Comparison of ENCODE assay signal across 1 cellular context in the genomic region with DNA sequence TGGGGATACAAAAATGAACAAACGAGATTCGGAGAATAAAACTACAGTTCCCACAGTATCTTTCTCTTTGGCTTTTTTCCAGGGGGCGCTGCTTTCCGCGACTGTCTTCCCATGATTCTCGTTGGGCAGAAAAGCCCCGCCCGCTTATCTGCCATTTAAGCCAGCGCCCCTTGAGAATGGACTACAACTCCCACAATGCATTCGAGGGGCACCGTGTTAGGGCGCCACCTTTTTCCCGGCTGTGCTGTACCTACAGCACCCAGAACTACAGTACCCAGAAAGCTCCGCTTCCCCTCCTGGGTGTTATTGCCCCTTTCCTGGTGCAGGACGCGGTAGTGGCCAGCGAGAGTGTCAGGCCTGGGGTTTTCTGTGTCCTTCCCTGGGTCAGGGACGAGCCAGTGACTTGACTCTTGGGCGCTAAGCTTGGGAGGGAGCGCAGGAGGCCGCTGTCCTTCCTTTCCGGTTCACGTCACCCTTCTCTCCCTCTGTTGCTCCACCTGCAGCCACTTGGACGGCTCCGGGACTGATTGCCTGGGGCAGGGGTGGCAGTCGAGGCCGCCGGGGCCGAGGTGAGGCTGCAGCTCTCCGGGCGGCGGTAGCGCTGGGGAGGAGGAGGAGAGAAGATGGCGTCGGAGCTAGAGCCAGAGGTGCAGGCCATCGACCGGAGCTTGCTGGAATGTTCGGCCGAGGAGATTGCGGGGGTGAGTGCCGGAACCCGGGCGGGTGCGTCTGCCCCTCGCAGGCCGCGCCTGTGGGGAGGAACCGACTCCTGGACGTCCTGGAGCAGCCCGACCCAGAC.
A peak's percentile ranks its signal among the peaks of the same experiment; 100 is the strongest.
TF ChIP-seq lines count a peak whose summit lies in the region.

A gene (plus strand): TSS at position 333 of the 799 bp plus-strand sequence. CDS start 291 bp downstream, at position 624.

TF ChIP-seq in HepG2, 621 proteins besides CTCF, POLR2A, EP300 and RAD21 (continued from another document and continues in another):
- TF ChIP-seq, protein P1, sequence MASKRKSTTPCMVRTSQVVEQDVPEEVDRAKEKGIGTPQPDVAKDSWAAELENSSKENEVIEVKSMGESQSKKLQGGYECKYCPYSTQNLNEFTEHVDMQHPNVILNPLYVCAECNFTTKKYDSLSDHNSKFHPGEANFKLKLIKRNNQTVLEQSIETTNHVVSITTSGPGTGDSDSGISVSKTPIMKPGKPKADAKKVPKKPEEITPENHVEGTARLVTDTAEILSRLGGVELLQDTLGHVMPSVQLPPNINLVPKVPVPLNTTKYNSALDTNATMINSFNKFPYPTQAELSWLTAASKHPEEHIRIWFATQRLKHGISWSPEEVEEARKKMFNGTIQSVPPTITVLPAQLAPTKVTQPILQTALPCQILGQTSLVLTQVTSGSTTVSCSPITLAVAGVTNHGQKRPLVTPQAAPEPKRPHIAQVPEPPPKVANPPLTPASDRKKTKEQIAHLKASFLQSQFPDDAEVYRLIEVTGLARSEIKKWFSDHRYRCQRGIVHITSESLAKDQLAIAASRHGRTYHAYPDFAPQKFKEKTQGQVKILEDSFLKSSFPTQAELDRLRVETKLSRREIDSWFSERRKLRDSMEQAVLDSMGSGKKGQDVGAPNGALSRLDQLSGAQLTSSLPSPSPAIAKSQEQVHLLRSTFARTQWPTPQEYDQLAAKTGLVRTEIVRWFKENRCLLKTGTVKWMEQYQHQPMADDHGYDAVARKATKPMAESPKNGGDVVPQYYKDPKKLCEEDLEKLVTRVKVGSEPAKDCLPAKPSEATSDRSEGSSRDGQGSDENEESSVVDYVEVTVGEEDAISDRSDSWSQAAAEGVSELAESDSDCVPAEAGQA (IDR thresholded peaks at IDR 0.05; ENCODE audit: low read depth): peak; percentile 88
- TF ChIP-seq, protein P1 (CRISPR knock-in tag; IDR thresholded peaks at IDR 0.05; ENCODE audit: borderline replicate concordance): 0 out of 2 replicates have a peak, but pooled peaks have one; percentile 21
- peak; percentile 95 for TF ChIP-seq FOXC1 (CRISPR knock-in tag; IDR thresholded peaks at IDR 0.05; ENCODE audit: borderline replicate concordance)
- peak; percentile 38; the same call in 1 of the 2 replicates for TF ChIP-seq JUNB (CRISPR knock-in tag; IDR thresholded peaks at IDR 0.05; ENCODE audit: borderline replicate concordance)
- TF ChIP-seq PHF8 (CRISPR knock-in tag; IDR thresholded peaks at IDR 0.05): peak; percentile 99
- peak; percentile 79 for TF ChIP-seq NFE2L1 (CRISPR knock-in tag; IDR thresholded peaks at IDR 0.05; ENCODE audit: borderline replicate concordance)
- TF ChIP-seq GATAD2A (CRISPR knock-in tag; IDR thresholded peaks at IDR 0.05): peak; percentile 75
- peak; percentile 29 for TF ChIP-seq CCDC6 (CRISPR knock-in tag; IDR thresholded peaks at IDR 0.05)
- peak; percentile 74 for TF ChIP-seq ZMAT3 (CRISPR knock-in tag; conservative IDR thresholded peaks at IDR 0.05)
- no peak for TF ChIP-seq ZNF674 (CRISPR knock-in tag; IDR thresholded peaks at IDR 0.05; ENCODE audit: low read depth)
- TF ChIP-seq ERF (CRISPR knock-in tag; IDR thresholded peaks at IDR 0.05): peak; percentile 98
- peak; percentile 75; the same call in 1 of the 2 replicates for TF ChIP-seq RNF2 (conservative IDR thresholded peaks at IDR 0.05; ENCODE audit: low read depth)
- TF ChIP-seq ARNT2 (CRISPR knock-in tag; IDR thresholded peaks at IDR 0.05; ENCODE audit: low read depth): no peak; the same call in 1 of the 2 replicates
- TF ChIP-seq POLR2G (IDR thresholded peaks at IDR 0.05; ENCODE audit: low read depth, low read length): peak; percentile 97
- TF ChIP-seq, protein P2, sequence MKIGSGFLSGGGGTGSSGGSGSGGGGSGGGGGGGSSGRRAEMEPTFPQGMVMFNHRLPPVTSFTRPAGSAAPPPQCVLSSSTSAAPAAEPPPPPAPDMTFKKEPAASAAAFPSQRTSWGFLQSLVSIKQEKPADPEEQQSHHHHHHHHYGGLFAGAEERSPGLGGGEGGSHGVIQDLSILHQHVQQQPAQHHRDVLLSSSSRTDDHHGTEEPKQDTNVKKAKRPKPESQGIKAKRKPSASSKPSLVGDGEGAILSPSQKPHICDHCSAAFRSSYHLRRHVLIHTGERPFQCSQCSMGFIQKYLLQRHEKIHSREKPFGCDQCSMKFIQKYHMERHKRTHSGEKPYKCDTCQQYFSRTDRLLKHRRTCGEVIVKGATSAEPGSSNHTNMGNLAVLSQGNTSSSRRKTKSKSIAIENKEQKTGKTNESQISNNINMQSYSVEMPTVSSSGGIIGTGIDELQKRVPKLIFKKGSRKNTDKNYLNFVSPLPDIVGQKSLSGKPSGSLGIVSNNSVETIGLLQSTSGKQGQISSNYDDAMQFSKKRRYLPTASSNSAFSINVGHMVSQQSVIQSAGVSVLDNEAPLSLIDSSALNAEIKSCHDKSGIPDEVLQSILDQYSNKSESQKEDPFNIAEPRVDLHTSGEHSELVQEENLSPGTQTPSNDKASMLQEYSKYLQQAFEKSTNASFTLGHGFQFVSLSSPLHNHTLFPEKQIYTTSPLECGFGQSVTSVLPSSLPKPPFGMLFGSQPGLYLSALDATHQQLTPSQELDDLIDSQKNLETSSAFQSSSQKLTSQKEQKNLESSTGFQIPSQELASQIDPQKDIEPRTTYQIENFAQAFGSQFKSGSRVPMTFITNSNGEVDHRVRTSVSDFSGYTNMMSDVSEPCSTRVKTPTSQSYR (CRISPR knock-in tag; IDR thresholded peaks at IDR 0.05; ENCODE audit: borderline replicate concordance): no peak
- peak; percentile 87; the same call in 1 of the 2 replicates for TF ChIP-seq ZC3H13 (CRISPR knock-in tag; IDR thresholded peaks at IDR 0.05)
- peak; percentile 89 for TF ChIP-seq SUZ12 (IDR thresholded peaks at IDR 0.05; ENCODE audit: low read depth, low read length)
- TF ChIP-seq, protein P3, sequence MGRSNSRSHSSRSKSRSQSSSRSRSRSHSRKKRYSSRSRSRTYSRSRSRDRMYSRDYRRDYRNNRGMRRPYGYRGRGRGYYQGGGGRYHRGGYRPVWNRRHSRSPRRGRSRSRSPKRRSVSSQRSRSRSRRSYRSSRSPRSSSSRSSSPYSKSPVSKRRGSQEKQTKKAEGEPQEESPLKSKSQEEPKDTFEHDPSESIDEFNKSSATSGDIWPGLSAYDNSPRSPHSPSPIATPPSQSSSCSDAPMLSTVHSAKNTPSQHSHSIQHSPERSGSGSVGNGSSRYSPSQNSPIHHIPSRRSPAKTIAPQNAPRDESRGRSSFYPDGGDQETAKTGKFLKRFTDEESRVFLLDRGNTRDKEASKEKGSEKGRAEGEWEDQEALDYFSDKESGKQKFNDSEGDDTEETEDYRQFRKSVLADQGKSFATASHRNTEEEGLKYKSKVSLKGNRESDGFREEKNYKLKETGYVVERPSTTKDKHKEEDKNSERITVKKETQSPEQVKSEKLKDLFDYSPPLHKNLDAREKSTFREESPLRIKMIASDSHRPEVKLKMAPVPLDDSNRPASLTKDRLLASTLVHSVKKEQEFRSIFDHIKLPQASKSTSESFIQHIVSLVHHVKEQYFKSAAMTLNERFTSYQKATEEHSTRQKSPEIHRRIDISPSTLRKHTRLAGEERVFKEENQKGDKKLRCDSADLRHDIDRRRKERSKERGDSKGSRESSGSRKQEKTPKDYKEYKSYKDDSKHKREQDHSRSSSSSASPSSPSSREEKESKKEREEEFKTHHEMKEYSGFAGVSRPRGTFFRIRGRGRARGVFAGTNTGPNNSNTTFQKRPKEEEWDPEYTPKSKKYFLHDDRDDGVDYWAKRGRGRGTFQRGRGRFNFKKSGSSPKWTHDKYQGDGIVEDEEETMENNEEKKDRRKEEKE (IDR thresholded peaks at IDR 0.05): no peak
- TF ChIP-seq ZNF264 (CRISPR knock-in tag; IDR thresholded peaks at IDR 0.05): peak; percentile 89
- TF ChIP-seq KLF11 (CRISPR knock-in tag; IDR thresholded peaks at IDR 0.05): peak; percentile 87; the same call in 1 of the 2 replicates
- TF ChIP-seq ZNF614 (CRISPR knock-in tag; IDR thresholded peaks at IDR 0.05; ENCODE audit: borderline replicate concordance): peak; percentile 88; the same call in 1 of the 2 replicates
- TF ChIP-seq, protein P4, sequence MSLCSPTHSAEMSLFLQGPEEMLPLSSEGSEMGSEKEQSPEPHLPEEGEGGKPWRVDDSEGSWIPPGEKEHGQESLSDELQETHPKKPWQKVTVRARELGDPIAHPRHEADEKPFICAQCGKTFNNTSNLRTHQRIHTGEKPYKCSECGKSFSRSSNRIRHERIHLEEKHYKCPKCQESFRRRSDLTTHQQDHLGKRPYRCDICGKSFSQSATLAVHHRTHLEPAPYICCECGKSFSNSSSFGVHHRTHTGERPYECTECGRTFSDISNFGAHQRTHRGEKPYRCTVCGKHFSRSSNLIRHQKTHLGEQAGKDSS (CRISPR knock-in tag; IDR thresholded peaks at IDR 0.05; ENCODE audit: borderline replicate concordance, low read depth): peak; percentile 69; the same call in 1 of the 2 replicates
- peak; percentile 96 for TF ChIP-seq REPIN1 (CRISPR knock-in tag; IDR thresholded peaks at IDR 0.05; ENCODE audit: borderline replicate concordance, low read depth)
- TF ChIP-seq, protein P5, sequence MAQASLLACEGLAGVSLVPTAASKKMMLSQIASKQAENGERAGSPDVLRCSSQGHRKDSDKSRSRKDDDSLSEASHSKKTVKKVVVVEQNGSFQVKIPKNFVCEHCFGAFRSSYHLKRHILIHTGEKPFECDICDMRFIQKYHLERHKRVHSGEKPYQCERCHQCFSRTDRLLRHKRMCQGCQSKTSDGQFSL (CRISPR knock-in tag; IDR thresholded peaks at IDR 0.05): no peak
- TF ChIP-seq KLF13 (CRISPR knock-in tag; IDR thresholded peaks at IDR 0.05): peak; percentile 92
- peak; percentile 89; the same call in 1 of the 2 replicates for TF ChIP-seq MED13 (CRISPR knock-in tag; IDR thresholded peaks at IDR 0.05)
- TF ChIP-seq SIN3A (IDR thresholded peaks at IDR 0.05; ENCODE audit: borderline replicate concordance, low read depth, low read length): peak; percentile 93; the same call in 1 of the 2 replicates
- TF ChIP-seq, protein P6, sequence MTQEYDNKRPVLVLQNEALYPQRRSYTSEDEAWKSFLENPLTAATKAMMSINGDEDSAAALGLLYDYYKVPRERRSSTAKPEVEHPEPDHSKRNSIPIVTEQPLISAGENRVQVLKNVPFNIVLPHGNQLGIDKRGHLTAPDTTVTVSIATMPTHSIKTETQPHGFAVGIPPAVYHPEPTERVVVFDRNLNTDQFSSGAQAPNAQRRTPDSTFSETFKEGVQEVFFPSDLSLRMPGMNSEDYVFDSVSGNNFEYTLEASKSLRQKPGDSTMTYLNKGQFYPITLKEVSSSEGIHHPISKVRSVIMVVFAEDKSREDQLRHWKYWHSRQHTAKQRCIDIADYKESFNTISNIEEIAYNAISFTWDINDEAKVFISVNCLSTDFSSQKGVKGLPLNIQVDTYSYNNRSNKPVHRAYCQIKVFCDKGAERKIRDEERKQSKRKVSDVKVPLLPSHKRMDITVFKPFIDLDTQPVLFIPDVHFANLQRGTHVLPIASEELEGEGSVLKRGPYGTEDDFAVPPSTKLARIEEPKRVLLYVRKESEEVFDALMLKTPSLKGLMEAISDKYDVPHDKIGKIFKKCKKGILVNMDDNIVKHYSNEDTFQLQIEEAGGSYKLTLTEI (CRISPR knock-in tag; conservative IDR thresholded peaks at IDR 0.05): no peak
- peak; percentile 94; the same call in 1 of the 2 replicates for TF ChIP-seq ZNF839 (CRISPR knock-in tag; IDR thresholded peaks at IDR 0.05; ENCODE audit: borderline replicate concordance)
- peak; percentile 91 for TF ChIP-seq HOXA3 (CRISPR knock-in tag; IDR thresholded peaks at IDR 0.05)
- TF ChIP-seq, protein P7, sequence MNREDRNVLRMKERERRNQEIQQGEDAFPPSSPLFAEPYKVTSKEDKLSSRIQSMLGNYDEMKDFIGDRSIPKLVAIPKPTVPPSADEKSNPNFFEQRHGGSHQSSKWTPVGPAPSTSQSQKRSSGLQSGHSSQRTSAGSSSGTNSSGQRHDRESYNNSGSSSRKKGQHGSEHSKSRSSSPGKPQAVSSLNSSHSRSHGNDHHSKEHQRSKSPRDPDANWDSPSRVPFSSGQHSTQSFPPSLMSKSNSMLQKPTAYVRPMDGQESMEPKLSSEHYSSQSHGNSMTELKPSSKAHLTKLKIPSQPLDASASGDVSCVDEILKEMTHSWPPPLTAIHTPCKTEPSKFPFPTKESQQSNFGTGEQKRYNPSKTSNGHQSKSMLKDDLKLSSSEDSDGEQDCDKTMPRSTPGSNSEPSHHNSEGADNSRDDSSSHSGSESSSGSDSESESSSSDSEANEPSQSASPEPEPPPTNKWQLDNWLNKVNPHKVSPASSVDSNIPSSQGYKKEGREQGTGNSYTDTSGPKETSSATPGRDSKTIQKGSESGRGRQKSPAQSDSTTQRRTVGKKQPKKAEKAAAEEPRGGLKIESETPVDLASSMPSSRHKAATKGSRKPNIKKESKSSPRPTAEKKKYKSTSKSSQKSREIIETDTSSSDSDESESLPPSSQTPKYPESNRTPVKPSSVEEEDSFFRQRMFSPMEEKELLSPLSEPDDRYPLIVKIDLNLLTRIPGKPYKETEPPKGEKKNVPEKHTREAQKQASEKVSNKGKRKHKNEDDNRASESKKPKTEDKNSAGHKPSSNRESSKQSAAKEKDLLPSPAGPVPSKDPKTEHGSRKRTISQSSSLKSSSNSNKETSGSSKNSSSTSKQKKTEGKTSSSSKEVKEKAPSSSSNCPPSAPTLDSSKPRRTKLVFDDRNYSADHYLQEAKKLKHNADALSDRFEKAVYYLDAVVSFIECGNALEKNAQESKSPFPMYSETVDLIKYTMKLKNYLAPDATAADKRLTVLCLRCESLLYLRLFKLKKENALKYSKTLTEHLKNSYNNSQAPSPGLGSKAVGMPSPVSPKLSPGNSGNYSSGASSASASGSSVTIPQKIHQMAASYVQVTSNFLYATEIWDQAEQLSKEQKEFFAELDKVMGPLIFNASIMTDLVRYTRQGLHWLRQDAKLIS (CRISPR knock-in tag; IDR thresholded peaks at IDR 0.05): peak; percentile 58; the same call in 1 of the 2 replicates
- TF ChIP-seq, protein P8, sequence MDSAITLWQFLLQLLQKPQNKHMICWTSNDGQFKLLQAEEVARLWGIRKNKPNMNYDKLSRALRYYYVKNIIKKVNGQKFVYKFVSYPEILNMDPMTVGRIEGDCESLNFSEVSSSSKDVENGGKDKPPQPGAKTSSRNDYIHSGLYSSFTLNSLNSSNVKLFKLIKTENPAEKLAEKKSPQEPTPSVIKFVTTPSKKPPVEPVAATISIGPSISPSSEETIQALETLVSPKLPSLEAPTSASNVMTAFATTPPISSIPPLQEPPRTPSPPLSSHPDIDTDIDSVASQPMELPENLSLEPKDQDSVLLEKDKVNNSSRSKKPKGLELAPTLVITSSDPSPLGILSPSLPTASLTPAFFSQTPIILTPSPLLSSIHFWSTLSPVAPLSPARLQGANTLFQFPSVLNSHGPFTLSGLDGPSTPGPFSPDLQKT (CRISPR knock-in tag; IDR thresholded peaks at IDR 0.05; ENCODE audit: borderline replicate concordance): no peak
- TF ChIP-seq U2AF2 (IDR thresholded peaks at IDR 0.05; ENCODE audit: low read depth, low read length): no peak; the same call in 1 of the 2 replicates
- TF ChIP-seq HDAC1 (CRISPR knock-in tag; IDR thresholded peaks at IDR 0.05): peak; percentile 93
